Comparison of ENCODE assay signal across 1 cellular context in the genomic region with DNA sequence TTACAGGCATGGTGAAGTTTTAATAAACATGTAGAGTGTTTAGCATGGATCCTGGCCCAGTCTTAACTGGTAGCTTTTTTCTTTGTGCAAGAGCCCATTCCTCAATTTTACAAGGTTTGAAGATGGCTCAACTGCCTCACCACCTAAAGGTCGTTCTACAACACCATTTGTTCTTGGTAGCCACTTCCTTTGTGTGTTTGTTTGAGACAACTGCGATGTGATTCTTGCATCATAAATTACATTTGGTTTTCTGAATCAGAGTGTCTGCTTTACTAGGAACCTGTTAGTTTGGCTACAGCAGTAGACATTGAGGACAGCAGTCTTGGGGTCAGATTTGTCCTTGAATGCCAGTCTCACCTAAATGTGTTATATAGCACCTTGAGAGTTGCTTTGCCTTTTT.
TF ChIP-seq lines count a peak whose summit lies in the region.

No MANE protein-coding gene starts in this region.

TF ChIP-seq in WTC11, 78 proteins besides CTCF, POLR2A, EP300 and RAD21 (continued from another document):
- TF ChIP-seq FOXJ3 (CRISPR knock-in tag; IDR thresholded peaks at IDR 0.05; ENCODE audit: borderline replicate concordance) (no peak), ZNF232 (CRISPR knock-in tag; IDR thresholded peaks at IDR 0.05) (no peak), NR3C1 (CRISPR knock-in tag; conservative IDR thresholded peaks at IDR 0.05; ENCODE audit: low read depth) (no peak)
